In genomic region chr19:56253737-56254136, GRCh38 we compare ENCODE assay signal across 9 cellular contexts. TPM values are rescaled to one million over a fixed set of nuclear protein-coding genes. Genes with fewer than 3 reads are reported as not detected.
DNase-seq lines count a peak whose midpoint lies in the region; ATAC-seq and TF ChIP-seq lines count a peak whose summit lies in the region.
"Had no signal": no experiment of that assay in that cellular context is flagged by ENCODE, and none has a peak within 500 bp of the region (broad histone marks: within the 10 kb centered on the region; RNA-seq: fewer than 3 reads in every experiment).

No MANE protein-coding gene starts in this region.

- no peaks in the 10 kb centered on the region for H3K27me3 ChIP-seq in CD4-positive, alpha-beta memory T cell (ENCODE audit: insufficient read depth, low read length)

- CTCF ChIA-PET in CD4-positive, alpha-beta memory T cell (lab: Charles Lee; ENCODE audit: partially characterized antibody) = interaction anchor here (0.6 to 5.3 kb wide), 16 partner anchors 12 to 847 kb away, joined by 3 to 78 read pairs (median 4); partner anchors contain the start of gene EDDM13
- CTCF ChIA-PET in HEK293T (lab: Yijun Ruan, JAX) = interaction anchor here (0.6 to 1.9 kb wide), 7 partner anchors 10 to 187 kb away, joined by 3 to 14 read pairs (median 9); no protein-coding TSS in a partner anchor

- H3K27ac Mint-ChIP-seq in CD4-positive, alpha-beta memory T cell = peak overlapping the region in 1 of 7 donors; percentile 49
- no peak overlapping the region for H3K27ac Mint-ChIP-seq in stimulated activated effector memory CD8-positive, alpha-beta T cell treated with anti-CD3 and anti-CD28 coated beads, Interleukin-12 subunit alpha, Interleukin-12 subunit beta, amount 100 ng/mL, for 72 hours

- DNase-seq in CD4-positive, alpha-beta memory T cell = peak in 4 of 5 donors; percentile 24 to 37 (median 34)
- DNase-seq in HEK293T (ENCODE audit: extremely low spot score) (peak; percentile 17), NCI-H748 (lab: John Stamatoyannopoulos, UW; ENCODE audit: unreplicated experiment) (peak; percentile 88), cerebellar cortex (ENCODE audit: low spot score) (peak; percentile 82), lung microvascular endothelial cell (ENCODE audit: low read depth in 2 of 2) (peak; percentile 75 to 85)
- DNase-seq in activated effector memory CD4-positive, alpha-beta T cell treated with Interleukin-2 at 50 U/mL for 16 hours = no peak
- DNase-seq in stimulated activated effector memory CD8-positive, alpha-beta T cell treated with anti-CD3 and anti-CD28 coated beads, Interleukin-12 subunit alpha, Interleukin-12 subunit beta, amount 100 ng/mL, for 72 hours (ENCODE audit: low spot score in 2 of 2) = no peak

- POLR2A ChIA-PET in CD4-positive, alpha-beta memory T cell (lab: Charles Lee; ENCODE audit: partially characterized antibody) = interaction anchor here (1.5 kb wide), 1 partner anchor 80 kb away, joined by 3 read pairs; no protein-coding TSS in a partner anchor
- POLR2A ChIA-PET in HEK293T (lab: Yijun Ruan, JAX) = interaction anchor here (0.6 kb wide), 1 partner anchor 25 kb away, joined by 3 read pairs; no protein-coding TSS in a partner anchor

- no peak overlapping the region for H3K4me3 ChIP-seq in CD4-positive, alpha-beta memory T cell (ENCODE audit: low read length in 2 of 2)

- H3K9me3 ChIP-seq in CD4-positive, alpha-beta memory T cell (ENCODE audit: control insufficient read depth in 1 of 2, low read length in 2 of 2) = no peaks in the 10 kb centered on the region

- peaks cover 0 to 4% (median 0%) of the 10 kb centered on the region in 8 donors for H3K9me3 Mint-ChIP-seq in CD4-positive, alpha-beta memory T cell
- H3K9me3 Mint-ChIP-seq in stimulated activated effector memory CD8-positive, alpha-beta T cell treated with anti-CD3 and anti-CD28 coated beads, Interleukin-12 subunit alpha, Interleukin-12 subunit beta, amount 100 ng/mL, for 72 hours = no peaks in the 10 kb centered on the region

- H3K4me3 Mint-ChIP-seq in CD4-positive, alpha-beta memory T cell = no peak overlapping the region
- no peak overlapping the region for H3K4me3 Mint-ChIP-seq in stimulated activated effector memory CD8-positive, alpha-beta T cell treated with anti-CD3 and anti-CD28 coated beads, Interleukin-12 subunit alpha, Interleukin-12 subunit beta, amount 100 ng/mL, for 72 hours

- H3K36me3 Mint-ChIP-seq in CD4-positive, alpha-beta memory T cell = no peaks in the 10 kb centered on the region
- H3K36me3 Mint-ChIP-seq in stimulated activated effector memory CD8-positive, alpha-beta T cell treated with anti-CD3 and anti-CD28 coated beads, Interleukin-12 subunit alpha, Interleukin-12 subunit beta, amount 100 ng/mL, for 72 hours = no peaks in the 10 kb centered on the region

- no peak overlapping the region for H3K27ac ChIP-seq in CD4-positive, alpha-beta memory T cell (ENCODE audit: low read depth, low read length)

- H3K4me1 Mint-ChIP-seq in CD4-positive, alpha-beta memory T cell = peaks cover 0 to 3% (median 0%) of the 10 kb centered on the region in 4 donors
- H3K4me1 Mint-ChIP-seq in stimulated activated effector memory CD8-positive, alpha-beta T cell treated with anti-CD3 and anti-CD28 coated beads, Interleukin-12 subunit alpha, Interleukin-12 subunit beta, amount 100 ng/mL, for 72 hours = peaks cover 8% of the 10 kb centered on the region

- intact Hi-C loops in CD4-positive, alpha-beta memory T cell (cut with micrococcal nuclease) = loop anchor here (1.0 to 5.0 kb wide), 3 partner anchors 80 to 186 kb away; no protein-coding TSS in a partner anchor

- no peak for ATAC-seq in stimulated activated effector memory CD8-positive, alpha-beta T cell treated with anti-CD3 and anti-CD28 coated beads, Interleukin-12 subunit alpha, Interleukin-12 subunit beta, amount 100 ng/mL, for 72 hours
- ATAC-seq in GM18502 (IDR thresholded peaks at IDR 0.05; ENCODE audit: poor library complexity, unreplicated experiment) = no peak

- H3K4me1 ChIP-seq in CD4-positive, alpha-beta memory T cell (ENCODE audit: insufficient read depth, low read length) = no peaks in the 10 kb centered on the region

- no peaks in the 10 kb centered on the region for H3K36me3 ChIP-seq in CD4-positive, alpha-beta memory T cell (ENCODE audit: insufficient read depth, low read length)

- H3K27me3 Mint-ChIP-seq in CD4-positive, alpha-beta memory T cell = peaks cover 0 to 2% of the 10 kb centered on the region in 2 donors

TF ChIP-seq in HEK293T, 16 proteins besides CTCF, POLR2A, EP300 and RAD21:
- TF ChIP-seq FOXK2 (IDR thresholded peaks at IDR 0.05) (no peak), PKNOX1 (IDR thresholded peaks at IDR 0.05) (no peak), NFRKB (IDR thresholded peaks at IDR 0.05) (no peak), SP1 (IDR thresholded peaks at IDR 0.05) (no peak)

RNA-seq across cellular contexts. Expression of gene EDDM13, which starts 18.8 kb away (rescaled TPM):
- total RNA-seq in CD4-positive, alpha-beta memory T cell = not detected
- polyA plus RNA-seq in CD4-positive, alpha-beta memory T cell = 1 to 10 TPM in 1 of 2 donors, not detected in 1; 1.6 TPM
- 1.3 and 2.4 TPM in 2 replicates for total RNA-seq in lung microvascular endothelial cell
- total RNA-seq: temporal lobe had no signal

RNA-seq across cellular contexts. Expression of gene ZSCAN5C, which starts 51.7 kb away (rescaled TPM):
- total RNA-seq in CD4-positive, alpha-beta memory T cell = not detected
- not detected for polyA plus RNA-seq in CD4-positive, alpha-beta memory T cell
- total RNA-seq in lung microvascular endothelial cell = not detected in 2 replicates
- total RNA-seq: temporal lobe had no signal

RNA-seq across cellular contexts. Expression of gene ZSCAN5B, which starts 56.2 kb away (rescaled TPM):
- not detected for total RNA-seq in CD4-positive, alpha-beta memory T cell
- not detected for polyA plus RNA-seq in CD4-positive, alpha-beta memory T cell
- not detected in 2 replicates for total RNA-seq in lung microvascular endothelial cell
- total RNA-seq: temporal lobe had no signal

Comparison
In these comparisons a context has a peak if more than half of its experiments do, and no peak if none do; other contexts are left out.
1. DNase-seq: peak in CD4-positive, alpha-beta memory T cell (4 of 5), HEK293T (single experiment), NCI-H748 (single experiment), cerebellar cortex (single experiment) and lung microvascular endothelial cell (2 of 2); none in activated effector memory CD4-positive, alpha-beta T cell treated with Interleukin-2 at 50 U/mL for 16 hours (single experiment) and stimulated activated effector memory CD8-positive, alpha-beta T cell treated with anti-CD3 and anti-CD28 coated beads, Interleukin-12 subunit alpha, Interleukin-12 subunit beta, amount 100 ng/mL, for 72 hours (0 of 2).